In the genomic region with DNA sequence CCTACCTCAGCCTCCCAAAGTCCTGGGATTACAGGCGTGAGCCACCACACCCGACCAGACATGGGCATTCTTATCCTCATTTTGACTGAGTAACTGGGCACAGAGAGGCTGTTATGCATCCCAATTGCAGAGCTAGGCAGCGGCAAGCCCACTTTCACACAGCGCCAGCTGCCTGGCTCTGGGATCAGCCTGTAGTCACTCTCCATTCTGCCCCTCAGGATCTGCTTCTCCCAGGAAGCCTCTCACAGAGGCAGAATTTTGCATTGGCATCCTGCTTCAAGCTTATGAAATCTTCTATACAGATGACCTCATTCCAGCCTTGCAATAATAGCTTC, we compare ENCODE assay signal across 9 cellular contexts. TPM values are rescaled to one million over a fixed set of nuclear protein-coding genes. Genes with fewer than 3 reads are reported as not detected.
DNase-seq lines count a peak whose midpoint lies in the region; ATAC-seq, FAIRE-seq and TF ChIP-seq lines count a peak whose summit lies in the region.
"Had no signal": no experiment of that assay in that cellular context is flagged by ENCODE, and none has a peak within 500 bp of the region (broad histone marks: within the 10 kb centered on the region; RNA-seq: fewer than 3 reads in every experiment).

No MANE protein-coding gene starts in this region.

- H3K4me2 ChIP-seq in GM12878 (ENCODE audit: control insufficient read depth, insufficient read depth) (no peak overlapping the region; the same call in 1 of the 2 replicates), HepG2 (ENCODE audit: low read depth, low read length) (peak overlapping the region; percentile 81)

- H3K4me1 ChIP-seq in GM12878 (ENCODE audit: control insufficient read depth, insufficient read depth, low read length) (peaks cover 14% of the 10 kb centered on the region), HepG2 (ENCODE audit: insufficient read depth, low read length) (peaks cover 86% of the 10 kb centered on the region), testis (peaks cover 40% of the 10 kb centered on the region)

- H2AFZ ChIP-seq in GM12878 (ENCODE audit: control insufficient read depth, low read depth, low read length) (peak overlapping the region; percentile 13), HepG2 (ENCODE audit: low read length) (no peak overlapping the region)

- H4K20me1 ChIP-seq in GM12878 (ENCODE audit: control insufficient read depth, insufficient read depth) (no peaks in the 10 kb centered on the region), HepG2 (ENCODE audit: insufficient read depth, low read length) (no peaks in the 10 kb centered on the region)

- CTCF ChIA-PET in GM12878 (lab: Yijun Ruan, JAX) (interaction anchor here (0.6 to 2.2 kb wide), 6 partner anchors 9 to 50 kb away, joined by 3 to 8 read pairs (median 4); no protein-coding TSS in a partner anchor), HepG2 (lab: Yijun Ruan, JAX; ENCODE audit: low intra/inter-chr PET ratio, low total read pairs) (no interaction called here)

- intact Hi-C loops in GM12878 (cut with micrococcal nuclease; ENCODE audit: unreplicated experiment) = no loop called here
- intact Hi-C loops in HepG2 (cut with micrococcal nuclease; ENCODE audit: unreplicated experiment) = loop anchor here (1.0 kb wide), 1 partner anchor 12 kb away; no protein-coding TSS in a partner anchor
- intact Hi-C loops in testis (cut with DNase I; ENCODE audit: low total_unique reads) = no loop called here

- SMC1A ChIA-PET in GM12878 (lab: Charles Lee; ENCODE audit: uncharacterized antibody, unreplicated experiment) = interaction anchor here (0.6 to 5.7 kb wide), 12 partner anchors 8 to 43 kb away, joined by 3 to 58 read pairs (median 8); no protein-coding TSS in a partner anchor

- 66% methylated on average over 4 of the region's 4 CpGs for WGBS in GM12878 (ENCODE audit: insufficient coverage, insufficient replicate concordance, low lambda C conversion rate, missing lambda C conversion rate)
- WGBS in HepG2 (ENCODE audit: low lambda C conversion rate) = 95% methylated on average over 3 of the region's 4 CpGs
- WGBS in testis, 2 donors = 71 to 86% methylated on average over 4 of the region's 4 CpGs

- H3K4me3 ChIP-seq in GM12878 (no peak overlapping the region), HepG2 (replicated peaks in 1 of 3; ENCODE audit: insufficient read depth in 1 of 3, low read depth in 2 of 3, low read length in 3 of 3) (peak overlapping the region; percentile 1 to 49 (median 4); a peak in 3 of 6 replicates), testis (no peak overlapping the region)

- TF ChIP-seq EP300 in GM12878 (IDR thresholded peaks at IDR 0.05; ENCODE audit: borderline replicate concordance in 1 of 2, control insufficient read depth in 1 of 2, low read depth in 2 of 2, low read length in 2 of 2) (no peak), HepG2 (IDR thresholded peaks at IDR 0.05; ENCODE audit: low read depth in 2 of 2, low read length in 2 of 2) (no peak), HepG2 (CRISPR knock-in tag; IDR thresholded peaks at IDR 0.05; ENCODE audit: borderline replicate concordance) (no peak)

- no peaks in the 10 kb centered on the region for H3K27me3 ChIP-seq in GM12878 (replicated peaks in 1 of 2; ENCODE audit: control insufficient read depth in 2 of 2, insufficient read depth in 2 of 2, low read length in 1 of 2)
- no peaks in the 10 kb centered on the region for H3K27me3 ChIP-seq in HepG2 (ENCODE audit: control insufficient read depth in 1 of 2, insufficient read depth in 2 of 2, low read length in 2 of 2)
- no peaks in the 10 kb centered on the region for H3K27me3 ChIP-seq in testis

- H3K9ac ChIP-seq in GM12878 (ENCODE audit: control insufficient read depth, insufficient read depth, low read length) (no peak overlapping the region), HepG2 (ENCODE audit: insufficient read depth, low read depth, low read length) (peak overlapping the region; percentile 78)

- H3K36me3 ChIP-seq in GM12878 (ENCODE audit: control insufficient read depth in 2 of 2, insufficient read depth in 2 of 2, low read length in 1 of 2) = no peaks in the 10 kb centered on the region
- no peaks in the 10 kb centered on the region for H3K36me3 ChIP-seq in HepG2 (replicated peaks in 1 of 2; ENCODE audit: control insufficient read depth in 1 of 2, insufficient read depth in 2 of 2, low read length in 2 of 2)
- H3K36me3 ChIP-seq in testis (ENCODE audit: low read depth, missing control alignments) = no peaks in the 10 kb centered on the region

- in situ Hi-C loops in GM12878 (cut with MboI) (no loop called here), HepG2 (cut with HindIII; ENCODE audit: extremely low pct_ligation_motif_present, low pct_unique_long_range_greater_than_20kb) (no loop called here)

- POLR2A ChIA-PET in GM12878 (lab: Charles Lee) (interaction anchor here (0.5 to 3.5 kb wide), 7 partner anchors 8 to 53 kb away, joined by 3 to 19 read pairs (median 3); no protein-coding TSS in a partner anchor), HepG2 (lab: Yijun Ruan, JAX) (interaction anchor here (0.8 to 9.4 kb wide), 22 partner anchors 9 to 166 kb away, joined by 3 to 305 read pairs (median 6); a partner anchor contains a TSS)

- TF ChIP-seq POLR2A in GM12878 (IDR thresholded peaks at IDR 0.05; ENCODE audit: low read depth, low read length) = no peak
- no peak for TF ChIP-seq POLR2A in HepG2 (IDR thresholded peaks at IDR 0.05; ENCODE audit: insufficient read depth in 1 of 2, low read depth in 2 of 2, low read length in 2 of 2)
- no peak for TF ChIP-seq POLR2A in testis (IDR thresholded peaks at IDR 0.05)

- TF ChIP-seq RAD21 in GM12878 (IDR thresholded peaks at IDR 0.05; ENCODE audit: insufficient read depth, low read depth, low read length) (no peak), HepG2 (CRISPR knock-in tag; IDR thresholded peaks at IDR 0.05) (no peak)

- RAD21 ChIA-PET in GM12878 (lab: Charles Lee; ENCODE audit: unreplicated experiment) = interaction anchor here (0.9 to 5.3 kb wide), 8 partner anchors 9 to 43 kb away, joined by 3 to 39 read pairs (median 5); no protein-coding TSS in a partner anchor

- ATAC-seq in GM12878 = no peak
- ATAC-seq in HepG2 = peak; percentile 34
- no peak for ATAC-seq in HG03280 (IDR thresholded peaks at IDR 0.05; ENCODE audit: unreplicated experiment)

- peak overlapping the region; percentile 44; the same call in 1 of the 2 replicates for H3K27ac ChIP-seq in GM12878 (ENCODE audit: control insufficient read depth, insufficient read depth)
- H3K27ac ChIP-seq in HepG2 (ENCODE audit: extremely low read length, insufficient read depth, low read length) = peak overlapping the region; percentile 83
- peak overlapping the region; percentile 80 to 91 for H3K27ac ChIP-seq in testis

- no peaks in the 10 kb centered on the region for H3K9me3 ChIP-seq in GM12878 (replicated peaks; ENCODE audit: control insufficient read depth, insufficient read depth, low read length)
- H3K9me3 ChIP-seq in HepG2 (ENCODE audit: low read length) = no peaks in the 10 kb centered on the region
- no peaks in the 10 kb centered on the region for H3K9me3 ChIP-seq in testis

- BruUV-seq in GM12878 (replicated peaks; lab: Mats Ljungman, UMichigan) (no TSS peak), HepG2 (replicated peaks; lab: Mats Ljungman, UMichigan) (TSS peak; percentile 99)

- no peak for TF ChIP-seq CTCF in GM12878 (IDR thresholded peaks at IDR 0.05 in 2 of 3, conservative IDR thresholded peaks at IDR 0.05 in 1 of 3; ENCODE audit: control insufficient read depth in 2 of 3, extremely low read depth in 1 of 3, insufficient read depth in 1 of 3, low read depth in 3 of 3, low read length in 3 of 3)
- no peak for TF ChIP-seq CTCF in HepG2 (CRISPR knock-in tag; IDR thresholded peaks at IDR 0.05)
- TF ChIP-seq CTCF in testis (IDR thresholded peaks at IDR 0.05) = no peak

- FAIRE-seq in GM12878 (lab: Jason Lieb, UNC) (no peak), HepG2 (lab: Jason Lieb, UNC) (no peak)

- H3K79me2 ChIP-seq in GM12878 (ENCODE audit: control insufficient read depth, insufficient read depth, low read length) (no peaks in the 10 kb centered on the region), HepG2 (ENCODE audit: insufficient read depth, low read length) (no peaks in the 10 kb centered on the region)

- DNase-seq in NCI-H2171 treated with DMSO at 0.1 percent for 48 hours (lab: John Stamatoyannopoulos, UW) (peak; percentile 56), NCI-H2171 (lab: John Stamatoyannopoulos, UW) (no peak), GM12878 (ENCODE audit: low read depth, low spot score) (no peak), HepG2 (ENCODE audit: low spot score) (no peak), testis (no peak), SW480 (ENCODE audit: low spot score) (no peak), UCSD-AML1 (lab: John Stamatoyannopoulos, UW; ENCODE audit: unreplicated experiment) (no peak)
- DNase-seq: T-helper 2 cell had no signal

RNA-seq across cellular contexts. Expression of a gene that starts 37.0 kb away (rescaled TPM):
- 22.9 and 23.9 TPM in 2 replicates for total RNA-seq in GM12878 (2013; cell fraction: nucleolus; rRNA removed)
- 67.2 and 71.6 TPM in 2 replicates for total RNA-seq in GM12878 (2014; rRNA removed)
- 42.0 and 43.2 TPM in 2 replicates for total RNA-seq in GM12878 (2014; rRNA removed; fragmentation: Illumina TruSeq; extraction: Trizol)
- 65.8 and 80.7 TPM in 2 replicates for total RNA-seq in GM12878 (2021)
- polyA plus RNA-seq in GM12878 (2011; ENCODE audit: low read depth) = 10.6 TPM
- 100 and 104 TPM in 2 replicates for polyA plus RNA-seq in GM12878 (2011; rRNA removed)
- polyA plus RNA-seq in GM12878 (2011; cell fraction: cytosol; rRNA removed) = 96.0 and 101 TPM in 2 replicates
- 183 and 184 TPM in 2 replicates for polyA plus RNA-seq in GM12878 (2011; cell fraction: nucleus; rRNA removed)
- 21.4 and 31.8 TPM in 2 replicates for polyA plus RNA-seq in GM12878 (2012)
- polyA plus RNA-seq in GM12878 (2014; fragmentation: Illumina TruSeq; extraction: Trizol) = 8.3 and 22.5 TPM in 2 replicates
- 1 to 10 TPM; 1.9 to 7.3 TPM for polyA plus RNA-seq in GM12878 (2014; fragmentation: Nextera tagmentation; extraction: Ambion mirVana)
- polyA plus RNA-seq in GM12878 (2014; rRNA removed) = 63.8 and 71.6 TPM in 2 replicates
- polyA plus RNA-seq in GM12878 (2016; fragmentation: Nextera tagmentation; extraction: Ambion mirVana) = 10 to 100 TPM; 16.1 to 19.5 TPM
- polyA minus RNA-seq in GM12878 (2011; rRNA and poly(A)+ RNA removed) = 63.6 and 100 TPM in 2 replicates
- 102 and 106 TPM in 2 replicates for polyA minus RNA-seq in GM12878 (2011; cell fraction: cytosol; rRNA and poly(A)+ RNA removed)
- 70.4 and 103 TPM in 2 replicates for polyA minus RNA-seq in GM12878 (2011; cell fraction: nucleus; rRNA and poly(A)+ RNA removed)
- total RNA-seq in HepG2 (2016; rRNA removed; fragmentation: Illumina TruSeq; extraction: Trizol) = 28.7 and 51.1 TPM in 2 replicates
- total RNA-seq in HepG2 (2016; cell fraction: cytosol; rRNA removed; fragmentation: Illumina TruSeq; extraction: Trizol; ENCODE audit: low read depth) = 83.5 and 89.8 TPM in 2 replicates
- 25.7 and 52.1 TPM in 2 replicates for total RNA-seq in HepG2 (2016; cell fraction: insoluble cytoplasmic fraction; rRNA removed; fragmentation: Illumina TruSeq; extraction: Trizol)
- 91.3 and 101 TPM in 2 replicates for total RNA-seq in HepG2 (2016; cell fraction: membrane; rRNA removed; fragmentation: Illumina TruSeq; extraction: Trizol)
- total RNA-seq in HepG2 (2016; cell fraction: nucleus; rRNA removed; fragmentation: Illumina TruSeq; extraction: Trizol) = 33.1 and 34.2 TPM in 2 replicates
- polyA plus RNA-seq in HepG2 (2011; rRNA removed) = 131 and 151 TPM in 2 replicates
- 117 TPM in 2 replicates for polyA plus RNA-seq in HepG2 (2011; cell fraction: cytosol; rRNA removed)
- 111 and 130 TPM in 2 replicates for polyA plus RNA-seq in HepG2 (2011; cell fraction: nucleus; rRNA removed)
- 130 and 313 TPM in 2 replicates for polyA plus RNA-seq in HepG2 (2012)
- polyA plus RNA-seq in HepG2 (2016; cell fraction: cytosol; fragmentation: Illumina TruSeq; extraction: Trizol; ENCODE audit: low read depth) = 21.8 and 24.4 TPM in 2 replicates
- polyA plus RNA-seq in HepG2 (2016; cell fraction: insoluble cytoplasmic fraction; fragmentation: Illumina TruSeq; extraction: Trizol; ENCODE audit: low read depth) = 28.6 and 30.4 TPM in 2 replicates
- 23.7 and 25.1 TPM in 2 replicates for polyA plus RNA-seq in HepG2 (2016; cell fraction: membrane; fragmentation: Illumina TruSeq; extraction: Trizol; ENCODE audit: low read depth)
- 72.1 and 79.6 TPM in 2 replicates for polyA plus RNA-seq in HepG2 (2016; cell fraction: nucleus; fragmentation: Illumina TruSeq; extraction: Trizol; ENCODE audit: insufficient read depth, low read depth)
- 19.0 and 307 TPM in 2 replicates for polyA minus RNA-seq in HepG2 (2011; rRNA and poly(A)+ RNA removed; ENCODE audit: low replicate concordance)
- polyA minus RNA-seq in HepG2 (2011; cell fraction: cytosol; rRNA and poly(A)+ RNA removed) = 213 and 378 TPM in 2 replicates
- 95.2 and 99.7 TPM in 2 replicates for polyA minus RNA-seq in HepG2 (2011; cell fraction: nucleus; rRNA and poly(A)+ RNA removed)
- total RNA-seq in testis = 1 to 10 TPM; 1.4 to 7.7 TPM
- polyA plus RNA-seq in testis (ENCODE audit: insufficient read depth, low read depth, low replicate concordance) = 11.1 TPM

RNA-seq across cellular contexts. Expression of a gene that starts 38.8 kb away (rescaled TPM):
- total RNA-seq in GM12878 (2013; cell fraction: nucleolus; rRNA removed) = 83.3 and 102 TPM in 2 replicates
- 98.4 and 102 TPM in 2 replicates for total RNA-seq in GM12878 (2014; rRNA removed)
- 71.2 and 73.6 TPM in 2 replicates for total RNA-seq in GM12878 (2014; rRNA removed; fragmentation: Illumina TruSeq; extraction: Trizol)
- total RNA-seq in GM12878 (2021) = 111 and 115 TPM in 2 replicates
- 57.9 TPM for polyA plus RNA-seq in GM12878 (2011; ENCODE audit: low read depth)
- 113 and 153 TPM in 2 replicates for polyA plus RNA-seq in GM12878 (2011; rRNA removed)
- 161 and 169 TPM in 2 replicates for polyA plus RNA-seq in GM12878 (2011; cell fraction: cytosol; rRNA removed)
- polyA plus RNA-seq in GM12878 (2011; cell fraction: nucleus; rRNA removed) = 189 and 204 TPM in 2 replicates
- 103 and 110 TPM in 2 replicates for polyA plus RNA-seq in GM12878 (2012)
- 102 and 112 TPM in 2 replicates for polyA plus RNA-seq in GM12878 (2014; fragmentation: Illumina TruSeq; extraction: Trizol)
- 10 to 100 TPM; 12.3 to 16.8 TPM for polyA plus RNA-seq in GM12878 (2014; fragmentation: Nextera tagmentation; extraction: Ambion mirVana)
- polyA plus RNA-seq in GM12878 (2014; rRNA removed) = 140 and 153 TPM in 2 replicates
- polyA plus RNA-seq in GM12878 (2016; fragmentation: Nextera tagmentation; extraction: Ambion mirVana) = 100 to 1,000 TPM; 114 to 119 TPM
- polyA minus RNA-seq in GM12878 (2011; rRNA and poly(A)+ RNA removed) = 106 and 129 TPM in 2 replicates
- 45.0 and 45.6 TPM in 2 replicates for polyA minus RNA-seq in GM12878 (2011; cell fraction: cytosol; rRNA and poly(A)+ RNA removed)
- polyA minus RNA-seq in GM12878 (2011; cell fraction: nucleus; rRNA and poly(A)+ RNA removed) = 64.8 and 96.5 TPM in 2 replicates
- total RNA-seq in HepG2 (2016; rRNA removed; fragmentation: Illumina TruSeq; extraction: Trizol) = 77.8 and 82.3 TPM in 2 replicates
- 113 and 115 TPM in 2 replicates for total RNA-seq in HepG2 (2016; cell fraction: cytosol; rRNA removed; fragmentation: Illumina TruSeq; extraction: Trizol; ENCODE audit: low read depth)
- 72.3 and 79.6 TPM in 2 replicates for total RNA-seq in HepG2 (2016; cell fraction: insoluble cytoplasmic fraction; rRNA removed; fragmentation: Illumina TruSeq; extraction: Trizol)
- 145 and 152 TPM in 2 replicates for total RNA-seq in HepG2 (2016; cell fraction: membrane; rRNA removed; fragmentation: Illumina TruSeq; extraction: Trizol)
- 43.2 and 49.0 TPM in 2 replicates for total RNA-seq in HepG2 (2016; cell fraction: nucleus; rRNA removed; fragmentation: Illumina TruSeq; extraction: Trizol)
- 130 and 150 TPM in 2 replicates for polyA plus RNA-seq in HepG2 (2011; rRNA removed)
- polyA plus RNA-seq in HepG2 (2011; cell fraction: cytosol; rRNA removed) = 126 and 128 TPM in 2 replicates
- polyA plus RNA-seq in HepG2 (2011; cell fraction: nucleus; rRNA removed) = 139 and 173 TPM in 2 replicates
- polyA plus RNA-seq in HepG2 (2012) = 119 and 142 TPM in 2 replicates
- polyA plus RNA-seq in HepG2 (2016; cell fraction: cytosol; fragmentation: Illumina TruSeq; extraction: Trizol; ENCODE audit: low read depth) = 217 and 220 TPM in 2 replicates
- 116 and 125 TPM in 2 replicates for polyA plus RNA-seq in HepG2 (2016; cell fraction: insoluble cytoplasmic fraction; fragmentation: Illumina TruSeq; extraction: Trizol; ENCODE audit: low read depth)
- 219 and 220 TPM in 2 replicates for polyA plus RNA-seq in HepG2 (2016; cell fraction: membrane; fragmentation: Illumina TruSeq; extraction: Trizol; ENCODE audit: low read depth)
- 146 and 154 TPM in 2 replicates for polyA plus RNA-seq in HepG2 (2016; cell fraction: nucleus; fragmentation: Illumina TruSeq; extraction: Trizol; ENCODE audit: insufficient read depth, low read depth)
- 102 and 133 TPM in 2 replicates for polyA minus RNA-seq in HepG2 (2011; rRNA and poly(A)+ RNA removed; ENCODE audit: low replicate concordance)
- polyA minus RNA-seq in HepG2 (2011; cell fraction: cytosol; rRNA and poly(A)+ RNA removed) = 49.8 and 51.9 TPM in 2 replicates
- 34.5 and 57.3 TPM in 2 replicates for polyA minus RNA-seq in HepG2 (2011; cell fraction: nucleus; rRNA and poly(A)+ RNA removed)
- total RNA-seq in testis = 10 to 100 TPM; 84.1 to 88.1 TPM
- 169 TPM for polyA plus RNA-seq in testis (ENCODE audit: insufficient read depth, low read depth, low replicate concordance)

Comparison
In these comparisons a context has a peak if more than half of its experiments do, and no peak if none do; other contexts are left out.
1. H3K4me3 ChIP-seq: peak in HepG2 (3 of 3); none in GM12878 (single experiment) and testis (0 of 2).
2. Peak in every context shown above with its lines, with median percentiles within 50 percentile points of each other: H3K27ac ChIP-seq.